8 cellular contexts compared by ENCODE assay signal in the genomic region with DNA sequence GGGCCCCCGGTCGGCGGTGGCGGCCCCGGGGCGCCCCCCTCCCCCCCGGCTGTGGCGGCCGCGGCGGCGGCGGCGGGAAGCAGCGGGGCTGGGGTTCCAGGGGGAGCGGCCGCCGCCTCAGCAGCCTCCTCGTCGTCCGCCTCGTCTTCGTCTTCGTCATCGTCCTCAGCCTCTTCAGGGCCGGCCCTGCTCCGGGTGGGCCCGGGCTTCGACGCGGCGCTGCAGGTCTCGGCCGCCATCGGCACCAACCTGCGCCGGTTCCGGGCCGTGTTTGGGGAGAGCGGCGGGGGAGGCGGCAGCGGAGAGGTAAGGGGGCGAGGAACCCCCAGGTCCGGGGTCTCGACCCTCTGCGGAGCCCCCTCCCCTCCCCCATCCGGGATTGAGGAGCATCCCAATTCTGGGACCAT. TPM values are rescaled to one million over a fixed set of nuclear protein-coding genes. Genes with fewer than 3 reads are reported as not detected.
DNase-seq lines count a peak whose midpoint lies in the region; ATAC-seq and TF ChIP-seq lines count a peak whose summit lies in the region.

No MANE protein-coding gene starts in this region.

- H3K9ac ChIP-seq in Karpas-422 (ENCODE audit: low read length): peak overlapping the region; percentile 90

- H3K27me3 ChIP-seq in Karpas-422 (ENCODE audit: low read length): no peaks in the 10 kb centered on the region
- no peaks in the 10 kb centered on the region for H3K27me3 ChIP-seq in right atrium auricular region

- H3K27ac ChIP-seq in C4-2B (peak overlapping the region; percentile 94), Karpas-422 (ENCODE audit: low read length) (peak overlapping the region; percentile 69), right atrium auricular region (peak overlapping the region; percentile 92 to 94)

- H3K9me2 ChIP-seq in Karpas-422 (replicated peaks; ENCODE audit: insufficient read depth, low read length): no peaks in the 10 kb centered on the region

- peaks cover 47% of the 10 kb centered on the region for H3K4me1 ChIP-seq in Karpas-422 (ENCODE audit: low read length)
- peaks cover 0 to 57% of the 10 kb centered on the region in 2 donors for H3K4me1 ChIP-seq in right atrium auricular region

- H3K36me3 ChIP-seq in Karpas-422 (ENCODE audit: insufficient read depth, low read length) (peaks cover 6% of the 10 kb centered on the region; the same call in 1 of the 2 replicates), right atrium auricular region (no peaks in the 10 kb centered on the region)

- H4K20me1 ChIP-seq in Karpas-422 (ENCODE audit: insufficient read depth, low read depth, low read length): peaks cover 11% of the 10 kb centered on the region; the same call in 1 of the 2 replicates

- peak; percentile 18 for ATAC-seq in GM21515 (IDR thresholded peaks at IDR 0.05; ENCODE audit: unreplicated experiment)

- no peaks in the 10 kb centered on the region for H3K9me3 ChIP-seq in Karpas-422 (ENCODE audit: low read length)
- no peaks in the 10 kb centered on the region for H3K9me3 ChIP-seq in right atrium auricular region

- peaks cover 51% of the 10 kb centered on the region for H3K79me2 ChIP-seq in Karpas-422 (ENCODE audit: low read length)

- DNase-seq in Karpas-422 (peak; percentile 59), right atrium auricular region (ENCODE audit: low spot score) (no peak), skeletal muscle cell (ENCODE audit: low read depth) (no peak), NCI-H2196 treated with DMSO at 0.1 percent for 48 hours (lab: John Stamatoyannopoulos, UW; ENCODE audit: unreplicated experiment) (no peak), NCI-H1417 treated with DMSO at 0.1 percent for 48 hours (lab: John Stamatoyannopoulos, UW) (no peak)
- DNase-seq in activated gamma-delta T cell treated with anti-CD3 and anti-CD28 coated beads, Interleukin-2, amount 50 U/mL, for 16 hours (ENCODE audit: low read depth): peak; percentile 28

- H3K4me3 ChIP-seq in Karpas-422 (ENCODE audit: low read length): peak overlapping the region; percentile 83
- H3K4me3 ChIP-seq in right atrium auricular region: peak overlapping the region; percentile 86 to 99
- peak overlapping the region; percentile 81 for H3K4me3 ChIP-seq in skeletal muscle cell (ENCODE audit: low read depth, low read length)

- H3K4me2 ChIP-seq in Karpas-422 (ENCODE audit: low read depth, low read length, poor library complexity, severe bottlenecking): peak overlapping the region; percentile 92

- no peak overlapping the region for H2AFZ ChIP-seq in Karpas-422 (ENCODE audit: low read length)

- TF ChIP-seq CTCF in C4-2B (conservative IDR thresholded peaks at IDR 0.05) (no peak), right atrium auricular region (IDR thresholded peaks at IDR 0.05) (no peak)

RNA-seq across cellular contexts. Expression of a gene that starts 0.3 kb away (rescaled TPM):
- total RNA-seq in Karpas-422 (2014; rRNA removed; shearing (Covaris generic); ENCODE audit: low replicate concordance): 37.6 and 40.7 TPM in 2 replicates
- total RNA-seq in right atrium auricular region: 10 to 100 TPM; 28.1 to 41.7 TPM

RNA-seq across cellular contexts. Expression of a gene that starts 35.2 kb away (rescaled TPM):
- 80.7 and 82.4 TPM in 2 replicates for total RNA-seq in Karpas-422 (2014; rRNA removed; shearing (Covaris generic); ENCODE audit: low replicate concordance)
- total RNA-seq in right atrium auricular region: 100 to 1,000 TPM in 1 of 2 donors, 10 to 100 TPM in 1; 82.3 to 122 TPM

Comparison
In these comparisons a context has a peak if more than half of its experiments do, and no peak if none do; other contexts are left out.
1. DNase-seq: peak in Karpas-422 (single experiment) and activated gamma-delta T cell treated with anti-CD3 and anti-CD28 coated beads, Interleukin-2, amount 50 U/mL, for 16 hours (single experiment); none in right atrium auricular region (single experiment), skeletal muscle cell (single experiment), NCI-H2196 treated with DMSO at 0.1 percent for 48 hours (single experiment) and NCI-H1417 treated with DMSO at 0.1 percent for 48 hours (single experiment).
2. Peak in every context shown above with its lines, with median percentiles within 50 percentile points of each other: H3K27ac ChIP-seq and H3K4me3 ChIP-seq.